ENCODE assay signal across 1 cellular context in the genomic region with DNA sequence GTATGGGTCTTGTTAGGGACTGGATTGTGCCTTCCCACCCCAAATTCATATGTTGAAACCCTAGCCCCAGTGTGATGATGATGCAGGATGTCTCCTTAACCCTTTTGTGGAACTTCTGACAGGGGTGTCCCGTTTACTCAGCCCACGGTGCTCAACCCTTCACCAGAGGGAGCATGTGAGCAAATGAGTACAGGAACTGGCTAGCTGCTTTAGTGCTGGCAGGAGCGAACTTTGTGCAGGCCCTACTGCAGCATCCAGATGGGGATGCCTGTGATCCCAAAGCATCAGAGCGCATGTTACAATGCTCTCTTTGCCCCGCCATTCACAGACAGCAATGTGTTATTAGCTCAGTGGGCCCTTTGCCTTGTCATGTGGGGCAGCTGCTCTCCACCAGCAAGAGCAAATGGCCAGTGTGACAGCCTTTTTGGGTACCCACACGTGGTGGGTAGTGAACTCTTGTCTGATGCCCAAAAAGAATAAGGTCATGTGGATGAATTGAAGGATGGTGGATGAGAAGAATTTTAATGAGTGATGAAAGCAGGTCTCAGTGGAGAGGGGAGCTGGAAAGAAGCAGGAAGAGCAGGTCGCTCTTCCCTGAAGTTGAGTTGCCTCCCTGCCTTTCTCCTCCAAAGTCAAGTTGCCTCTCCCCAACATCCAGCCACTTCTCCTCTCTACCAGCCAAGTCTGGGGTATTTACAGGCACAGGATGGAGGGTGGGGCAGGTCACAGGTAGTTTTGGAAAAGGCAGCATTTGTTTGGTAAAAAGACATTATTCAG.
TF ChIP-seq lines count a peak whose summit lies in the region.

No MANE protein-coding gene starts in this region.

TF ChIP-seq in SK-N-SH, 30 proteins besides CTCF, POLR2A, EP300 and RAD21 (continued from another document):
- TF ChIP-seq, protein P1, sequence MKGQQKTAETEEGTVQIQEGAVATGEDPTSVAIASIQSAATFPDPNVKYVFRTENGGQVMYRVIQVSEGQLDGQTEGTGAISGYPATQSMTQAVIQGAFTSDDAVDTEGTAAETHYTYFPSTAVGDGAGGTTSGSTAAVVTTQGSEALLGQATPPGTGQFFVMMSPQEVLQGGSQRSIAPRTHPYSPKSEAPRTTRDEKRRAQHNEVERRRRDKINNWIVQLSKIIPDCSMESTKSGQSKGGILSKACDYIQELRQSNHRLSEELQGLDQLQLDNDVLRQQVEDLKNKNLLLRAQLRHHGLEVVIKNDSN (IDR thresholded peaks at IDR 0.05; ENCODE audit: borderline replicate concordance, low read depth) = no peak
- TF ChIP-seq RCOR1 (IDR thresholded peaks at IDR 0.05; ENCODE audit: low read length) = no peak
